11 cellular contexts compared by ENCODE assay signal in genomic region chr14:90534091-90534837, GRCh38.
A peak's percentile ranks its signal among the peaks of the same experiment; 100 is the strongest.
DNase-seq lines count a peak whose midpoint lies in the region; ATAC-seq, FAIRE-seq and TF ChIP-seq lines count a peak whose summit lies in the region.
"Had no signal": no experiment of that assay in that cellular context is flagged by ENCODE, and none has a peak within 500 bp of the region (broad histone marks: within the 10 kb centered on the region; RNA-seq: fewer than 3 reads in every experiment).

No MANE protein-coding gene starts in this region.

- TF ChIP-seq CTCF in astrocyte of the cerebellum (IDR thresholded peaks at IDR 0.05; ENCODE audit: low read depth, low read length, missing control alignments) = no peak

- ATAC-seq in left lobe of liver (peak; percentile 19), HG02763 (IDR thresholded peaks at IDR 0.05; ENCODE audit: unreplicated experiment) (no peak), HG02870 (IDR thresholded peaks at IDR 0.05; ENCODE audit: unreplicated experiment) (no peak), HG03139 (IDR thresholded peaks at IDR 0.05; ENCODE audit: unreplicated experiment) (no peak), GM18907 (IDR thresholded peaks at IDR 0.05; ENCODE audit: unreplicated experiment) (no peak)

- no peak overlapping the region for H3K4me3 ChIP-seq in astrocyte of the cerebellum (ENCODE audit: low read depth, low read length)
- H3K4me3 ChIP-seq: tibial artery had no signal

- in situ Hi-C loops in astrocyte of the cerebellum (cut with HindIII; ENCODE audit: low sequenced_read_pairs) = no loop called here

- peak; percentile 52 for DNase-seq in AG08396 (ENCODE audit: low spot score)
- DNase-seq in HTR-8/SVneo (ENCODE audit: insufficient read length, low spot score) = peak; percentile 78
- peak; percentile 9 for DNase-seq in astrocyte of the cerebellum (ENCODE audit: low read depth)
- no peak for DNase-seq in left lobe of liver (ENCODE audit: low spot score)
- DNase-seq: activated naive CD4-positive, alpha-beta T cell treated with anti-CD3 and anti-CD28 coated beads, Interleukin-2, amount 10 ng/mL, durations not matched to agents 7 days and 5 days; NCI-H774; tibial artery had no signal

- FAIRE-seq in HTR-8/SVneo (lab: Jason Lieb, UNC) = peak; percentile 84
